ENCODE assay signal across 7 cellular contexts in genomic region chr11:9265211-9266131, GRCh38. TPM values are rescaled to one million over a fixed set of nuclear protein-coding genes. Genes with fewer than 3 reads are reported as not detected.
DNase-seq lines count a peak whose midpoint lies in the region; ATAC-seq, FAIRE-seq and TF ChIP-seq lines count a peak whose summit lies in the region.

TSS of gene DENND5A (minus strand) at chr11:9265350. CDS start at chr11:9265069, 281 bp downstream.

- POLR2A ChIA-PET in H1 (lab: Charles Lee; ENCODE audit: partially characterized antibody) = interaction anchor here (0.7 to 4.0 kb wide), 19 partner anchors 9 to 194 kb away, joined by 3 to 22 read pairs (median 4); partner anchors contain the start of genes IPO7 and ZNF143

- no peak for TF ChIP-seq CTCF in H1 (IDR thresholded peaks at IDR 0.05; ENCODE audit: control extremely low read depth in 1 of 3, insufficient read depth in 1 of 3, low read depth in 1 of 3, low read length in 3 of 3)

- peaks cover 27% of the 10 kb centered on the region for H3K4me1 Mint-ChIP-seq in memory B cell

- H3K4me1 ChIP-seq in H1 (replicated peaks in 1 of 4; ENCODE audit: control insufficient read depth in 3 of 4, insufficient read depth in 4 of 4, low read length in 3 of 4) = peaks cover 2 to 4% (median 3%) of the 10 kb centered on the region in 4 experiments; a peak in 3 of 7 replicates

- peak within 1 kb of the TSS; percentile 65; the same call in 1 of the 2 replicates for H3K27ac ChIP-seq in H1 (ENCODE audit: low read depth, low read length)

- peak within 1 kb of the TSS; percentile 82 to 93 (median 90) for H3K9ac ChIP-seq in H1 (replicated peaks in 1 of 4; ENCODE audit: extremely low read depth in 1 of 4, low read depth in 3 of 4, low read length in 3 of 4)

- peaks cover 16% of the 10 kb centered on the region for H3K23me2 ChIP-seq in H1 (ENCODE audit: low read depth, low read length)

- H2BK5ac ChIP-seq in H1 (ENCODE audit: low read depth, low read length) = peak within 1 kb of the TSS; percentile 61; the same call in 1 of the 2 replicates

- H3K4ac ChIP-seq in H1 (replicated peaks; ENCODE audit: insufficient read length, low read depth, low read length) = peak within 1 kb of the TSS; percentile 23

- peaks cover 4 to 5% of the 10 kb centered on the region in 2 experiments for H4K20me1 ChIP-seq in H1 (replicated peaks in 1 of 2; ENCODE audit: control insufficient read depth in 1 of 2, insufficient read depth in 2 of 2, low read length in 2 of 2)

- no peak for TF ChIP-seq EP300 in H1 (IDR thresholded peaks at IDR 0.05; ENCODE audit: borderline replicate concordance in 1 of 2, low read depth in 2 of 2, low read length in 2 of 2)

- H3K79me1 ChIP-seq in H1 (ENCODE audit: low read depth, low read length) = peaks cover 3% of the 10 kb centered on the region; the same call in 1 of the 2 replicates

- 0 out of 2 replicates have a peak within 1 kb of the TSS, but pooled peaks have one; percentile 52 for H2BK12ac ChIP-seq in H1 (ENCODE audit: low read depth, low read length)

- peak; percentile 71 to 87 for TF ChIP-seq POLR2A in H1 (IDR thresholded peaks at IDR 0.05; ENCODE audit: control extremely low read depth in 1 of 2, low read depth in 2 of 2, low read length in 2 of 2)

- 0 out of 2 replicates have a peak within 1 kb of the TSS, but pooled peaks have one; percentile 17 for H2AK5ac ChIP-seq in H1 (ENCODE audit: low read depth, low read length)

- peak within 1 kb of the TSS; percentile 91 for H4K8ac ChIP-seq in H1 (ENCODE audit: extremely low read depth, insufficient read depth, low read length)

- peaks cover 12 to 39% of the 10 kb centered on the region in 2 experiments for H3K79me2 ChIP-seq in H1 (ENCODE audit: control insufficient read depth in 1 of 2, insufficient read depth in 2 of 2, low read length in 2 of 2)

- no peaks in the 10 kb centered on the region for H3K9me3 Mint-ChIP-seq in memory B cell

- H3K36me3 Mint-ChIP-seq in memory B cell = no peaks in the 10 kb centered on the region

- FAIRE-seq in H1 (lab: Jason Lieb, UNC) = no peak

- no peaks in the 10 kb centered on the region for H3K27me3 Mint-ChIP-seq in memory B cell

- CTCF ChIA-PET in H1 (lab: Charles Lee; ENCODE audit: partially characterized antibody) = interaction anchor here (0.6 to 3.1 kb wide), 6 partner anchors 12 to 170 kb away, joined by 3 to 16 read pairs (median 3); no protein-coding TSS in a partner anchor

- no peaks in the 10 kb centered on the region for H3K9me3 ChIP-seq in H1 (ENCODE audit: insufficient read depth in 2 of 2, low read depth in 1 of 2, low read length in 1 of 2)

- peak within 1 kb of the TSS; percentile 88; the same call in 1 of the 2 replicates for H2BK15ac ChIP-seq in H1 (ENCODE audit: low read length)

- TF ChIP-seq RAD21 in H1 (IDR thresholded peaks at IDR 0.05 in 1 of 2, conservative IDR thresholded peaks at IDR 0.05 in 1 of 2; ENCODE audit: low read depth in 2 of 2, low read length in 2 of 2) = no peak

- no peak within 1 kb of the TSS for H2BK120ac ChIP-seq in H1 (replicated peaks; ENCODE audit: low read depth, low read length)

- H3K23ac ChIP-seq in H1 (ENCODE audit: insufficient read length) = no peak within 1 kb of the TSS

- no peak within 1 kb of the TSS for H4K91ac ChIP-seq in H1 (replicated peaks; ENCODE audit: insufficient read length, low read length)

- H3K18ac ChIP-seq in H1 (ENCODE audit: extremely low read depth, low read length) = peak within 1 kb of the TSS; percentile 65; the same call in 1 of the 2 replicates

- H2BK20ac ChIP-seq in H1 (ENCODE audit: low read length) = no peak within 1 kb of the TSS

- 5% methylated on average over 28 of the region's 63 CpGs; no CpG with 5 or more reads in 1 of the 2 experiments for WGBS in H1 (ENCODE audit: extremely low coverage in 1 of 2, insufficient coverage in 1 of 2, insufficient read length in 1 of 2, insufficient replicate concordance in 2 of 2, low coverage in 1 of 2, low lambda C conversion rate in 2 of 2, missing lambda C conversion rate in 1 of 2), 2 experiments

- H3K4me3 Mint-ChIP-seq in memory B cell = peak within 1 kb of the TSS; percentile 88

- peak; percentile 75 for DNase-seq in NCI-H774 (lab: John Stamatoyannopoulos, UW)
- DNase-seq in activated CD8-positive, alpha-beta memory T cell treated with anti-CD3 and anti-CD28 coated beads for 48 hours (ENCODE audit: low read depth in 2 of 3, low spot score in 2 of 3) = peak in 2 of 3 experiments; percentile 25 to 47
- DNase-seq in H1 (ENCODE audit: low read depth in 1 of 2, low spot score in 2 of 2) = peak; percentile 61 to 82
- DNase-seq in memory B cell (ENCODE audit: low spot score in 2 of 2) = peak in 1 of 2 donors; percentile 11
- DNase-seq in stimulated activated CD8-positive, alpha-beta memory T cell treated with anti-CD3 and anti-CD28 coated beads, Interleukin-12 subunit alpha, Interleukin-12 subunit beta, amount 100 ng/mL, for 4 hours (ENCODE audit: low read depth) = peak; percentile 52

- H4K5ac ChIP-seq in H1 (ENCODE audit: insufficient read length, low read depth, low read length) = no peak within 1 kb of the TSS

- peak within 1 kb of the TSS; percentile 79 to 96 (median 88) for H3K4me3 ChIP-seq in H1 (ENCODE audit: extremely low read depth in 1 of 4, insufficient read depth in 2 of 4, low read depth in 3 of 4, low read length in 4 of 4)

- peak within 1 kb of the TSS; percentile 90 for H3K27ac Mint-ChIP-seq in memory B cell

- ATAC-seq in GM18511 (IDR thresholded peaks at IDR 0.05; ENCODE audit: unreplicated experiment) = peak; percentile 45
- peak; percentile 39 for ATAC-seq in HG03521 (IDR thresholded peaks at IDR 0.05; ENCODE audit: unreplicated experiment)
- peak; percentile 33 for ATAC-seq in memory B cell (ENCODE audit: low read depth)

- no peaks in the 10 kb centered on the region for H3K27me3 ChIP-seq in H1 (replicated peaks in 1 of 4; ENCODE audit: control insufficient read depth in 3 of 4, extremely low read depth in 1 of 4, insufficient read depth in 3 of 4, low read length in 3 of 4)

- H3K56ac ChIP-seq in H1 (replicated peaks; ENCODE audit: insufficient read length, low read depth, low read length) = peak within 1 kb of the TSS; percentile 1

- H3K4me2 ChIP-seq in H1 (ENCODE audit: insufficient read depth in 1 of 2, low read depth in 2 of 2, low read length in 2 of 2) = peak within 1 kb of the TSS; percentile 92 to 98

- no peaks in the 10 kb centered on the region for H3K36me3 ChIP-seq in H1 (ENCODE audit: control insufficient read depth in 2 of 4, insufficient read depth in 4 of 4, low read length in 3 of 4)

- H3K14ac ChIP-seq in H1 (ENCODE audit: insufficient read length) = peak within 1 kb of the TSS; percentile 92

- H2AFZ ChIP-seq in H1 (ENCODE audit: low read length) = peak within 1 kb of the TSS; percentile 79; the same call in 1 of the 2 replicates

TF ChIP-seq in H1, 55 proteins besides CTCF, POLR2A, EP300 and RAD21 (continues in another document):
- TF ChIP-seq SIN3A (conservative IDR thresholded peaks at IDR 0.05 in 1 of 2, IDR thresholded peaks at IDR 0.05 in 1 of 2; ENCODE audit: low read depth in 1 of 2, low read length in 2 of 2) (peak in 1 of 2 experiments; percentile 40; a peak in 1 of 4 replicates), BACH1 (IDR thresholded peaks at IDR 0.05; ENCODE audit: low read length) (no peak), TCF12 (IDR thresholded peaks at IDR 0.05; ENCODE audit: low read depth, low read length) (no peak), TAF7 (optimal IDR thresholded peaks at IDR 0.05; ENCODE audit: borderline replicate concordance, low read depth, low read length) (peak; percentile 61), CREB1 (IDR thresholded peaks at IDR 0.05) (peak; percentile 45), BRCA1 (IDR thresholded peaks at IDR 0.05; ENCODE audit: low read depth, low read length) (no peak), CEBPB (IDR thresholded peaks at IDR 0.05; ENCODE audit: low read depth, low read length) (no peak), SP2 (IDR thresholded peaks at IDR 0.05; ENCODE audit: low read length) (no peak), GTF2F1 (IDR thresholded peaks at IDR 0.05; ENCODE audit: borderline replicate concordance, low read depth, low read length) (no peak), KDM4A (IDR thresholded peaks at IDR 0.05; ENCODE audit: low read depth, low read length, severe bottlenecking) (peak; percentile 67), MAX (IDR thresholded peaks at IDR 0.05) (peak; percentile 48), JUND (IDR thresholded peaks at IDR 0.05; ENCODE audit: low read length) (peak; percentile 73; the same call in 1 of the 2 replicates), NRF1 (IDR thresholded peaks at IDR 0.05; ENCODE audit: low read depth, low read length) (peak; percentile 74), POLR2AphosphoS5 (IDR thresholded peaks at IDR 0.05; ENCODE audit: low read depth, low read length) (peak; percentile 79), CHD2 (IDR thresholded peaks at IDR 0.05; ENCODE audit: low read length) (no peak), PHF8 (conservative IDR thresholded peaks at IDR 0.05; ENCODE audit: low read depth, low read length) (peak; percentile 71), EGR1 (IDR thresholded peaks at IDR 0.05; ENCODE audit: borderline replicate concordance, low read depth, low read length) (peak; percentile 10; the same call in 1 of the 2 replicates), TAF1 (IDR thresholded peaks at IDR 0.05; ENCODE audit: low read depth, low read length) (peak; percentile 52), TBP (IDR thresholded peaks at IDR 0.05; ENCODE audit: low read depth, low read length) (peak; percentile 40; the same call in 1 of the 2 replicates), SRF (IDR thresholded peaks at IDR 0.05; ENCODE audit: low read depth, low read length) (no peak)

RNA-seq across cellular contexts. Expression of gene DENND5A, which starts in this region (rescaled TPM):
- 65.7 and 69.2 TPM in 2 replicates for total RNA-seq in H1 (2021; fragmentation: NEBNext Ultra II Directional; extraction: Animal tissue kit (Norgen Biotek cat#: 25700))
- 139 and 141 TPM in 2 replicates for polyA plus RNA-seq in H1 (2011; rRNA removed)
- 123 TPM for polyA plus RNA-seq in H1 (2011; cell fraction: cytosol; rRNA removed)
- polyA plus RNA-seq in H1 (2011; cell fraction: nucleus; rRNA removed) = 203 TPM
- 58.2 to 75.3 TPM (median 62.3 TPM) in 4 replicates for polyA plus RNA-seq in H1 (2012, experiment 1 of 2)
- 10.3 TPM for polyA plus RNA-seq in H1 (2012, experiment 2 of 2)
- polyA plus RNA-seq in H1 (2013, experiment 1 of 2) = 34.2 TPM
- 33.9 TPM for polyA plus RNA-seq in H1 (2013, experiment 2 of 2)
- polyA minus RNA-seq in H1 (2011; rRNA and poly(A)+ RNA removed) = 417 and 473 TPM in 2 replicates
- polyA minus RNA-seq in H1 (2011; cell fraction: cytosol; rRNA and poly(A)+ RNA removed) = 84.7 TPM
- 195 TPM for polyA minus RNA-seq in H1 (2011; cell fraction: nucleus; rRNA and poly(A)+ RNA removed)
